ENCODE assay signal across 4 cellular contexts in the genomic region with DNA sequence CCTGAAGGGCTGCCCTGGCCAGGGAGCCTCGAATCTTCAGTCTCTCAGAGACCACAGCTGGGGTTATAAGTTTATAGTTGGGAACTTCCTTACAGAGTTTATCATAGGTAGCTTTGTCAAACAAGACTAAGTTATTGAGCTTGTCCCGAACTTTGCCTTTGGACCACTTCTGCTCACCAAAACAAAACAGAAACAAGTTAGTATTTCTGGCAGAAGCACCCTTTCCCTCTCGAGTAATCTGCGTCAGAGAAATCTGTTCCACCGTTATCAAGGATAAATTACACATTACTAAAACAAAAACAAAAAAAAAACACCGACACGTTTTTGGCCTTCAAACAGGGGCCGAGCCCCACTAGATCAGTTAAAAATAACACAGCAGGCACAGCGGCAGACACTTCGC. TPM values are rescaled to one million over a fixed set of nuclear protein-coding genes. Genes with fewer than 3 reads are reported as not detected.
A peak's percentile ranks its signal among the peaks of the same experiment; 100 is the strongest.
DNase-seq lines count a peak whose midpoint lies in the region; FAIRE-seq and TF ChIP-seq lines count a peak whose summit lies in the region.
"Not testable (repeated sequence)": the region's sequence is repeated elsewhere in the genome, so short reads cannot be mapped to it uniquely, and the experiment has no call there.

No MANE protein-coding gene starts in this region.

- FAIRE-seq in astrocyte (lab: Jason Lieb, UNC); keratinocyte (lab: Jason Lieb, UNC): not testable (repeated sequence)

- DNase-seq in astrocyte (ENCODE audit: low read depth); keratinocyte (ENCODE audit: low read depth, low spot score): not testable (repeated sequence)

- H2AFZ ChIP-seq in astrocyte (ENCODE audit: low read depth, low read length); keratinocyte (ENCODE audit: control insufficient read depth, low read length): not testable (repeated sequence)

- not testable (repeated sequence) for H3K4me1 ChIP-seq in HUES6 (ENCODE audit: control insufficient read depth, insufficient read depth, low read length)
- H3K4me1 ChIP-seq in astrocyte (ENCODE audit: insufficient read depth, low read length) (peaks cover 19% of the 10 kb centered on the region), keratinocyte (ENCODE audit: control insufficient read depth, extremely low read depth, insufficient read depth, low read length) (peaks cover 19% of the 10 kb centered on the region)

- TF ChIP-seq CTCF in astrocyte (IDR thresholded peaks at IDR 0.05; ENCODE audit: insufficient read depth, low read depth, low read length); keratinocyte (optimal IDR thresholded peaks at IDR 0.05 in 1 of 3, IDR thresholded peaks at IDR 0.05 in 1 of 3, conservative IDR thresholded peaks at IDR 0.05 in 1 of 3; ENCODE audit: extremely low read depth in 1 of 3, insufficient read depth in 2 of 3, low read length in 3 of 3): not testable (repeated sequence)

- peak overlapping the region; percentile 99 for H3K4me3 Mint-ChIP-seq in astrocyte (ENCODE audit: unreplicated experiment)
- peak overlapping the region; percentile 90 for H3K4me3 Mint-ChIP-seq in stimulated activated naive CD8-positive, alpha-beta T cell treated with anti-CD3 and anti-CD28 coated beads, Interleukin-15, Interleukin-2, amounts not matched to agents 100 ng/mL and 50 ng/mL, for 24 hours

- not testable (repeated sequence) for H3K27me3 ChIP-seq in HUES6 (ENCODE audit: control insufficient read depth, insufficient read depth, low read length); astrocyte (ENCODE audit: insufficient read depth, low read length); keratinocyte (ENCODE audit: control insufficient read depth, extremely low read depth, insufficient read depth, low read length)

- peaks cover 23% of the 10 kb centered on the region for H3K4me1 Mint-ChIP-seq in astrocyte (ENCODE audit: low read depth, unreplicated experiment)
- peaks cover 59% of the 10 kb centered on the region for H3K4me1 Mint-ChIP-seq in stimulated activated naive CD8-positive, alpha-beta T cell treated with anti-CD3 and anti-CD28 coated beads, Interleukin-15, Interleukin-2, amounts not matched to agents 100 ng/mL and 50 ng/mL, for 24 hours (ENCODE audit: low read depth)

- peaks cover 14% of the 10 kb centered on the region for H3K36me3 Mint-ChIP-seq in astrocyte (ENCODE audit: low read depth, unreplicated experiment)
- H3K36me3 Mint-ChIP-seq in stimulated activated naive CD8-positive, alpha-beta T cell treated with anti-CD3 and anti-CD28 coated beads, Interleukin-15, Interleukin-2, amounts not matched to agents 100 ng/mL and 50 ng/mL, for 24 hours (ENCODE audit: low read depth), result peaks cover 76% of the 10 kb centered on the region

- H3K9me3 ChIP-seq in HUES6 (ENCODE audit: control insufficient read depth, insufficient read depth, low read depth, low read length); astrocyte (ENCODE audit: insufficient read depth, low read depth, low read length); keratinocyte (ENCODE audit: control insufficient read depth, low read depth, low read length): not testable (repeated sequence)

- peaks cover 72% of the 10 kb centered on the region for H4K20me1 ChIP-seq in astrocyte (ENCODE audit: insufficient read depth, low read length)
- H4K20me1 ChIP-seq in keratinocyte (ENCODE audit: control insufficient read depth, extremely low read depth, insufficient read depth, low read length), result not testable (repeated sequence)

- H3K4me2 ChIP-seq in astrocyte (ENCODE audit: low read length) (peak overlapping the region; percentile 86), keratinocyte (ENCODE audit: control insufficient read depth, extremely low read depth, insufficient read depth, low read depth, low read length) (peak overlapping the region; percentile 82)

- H3K9me1 ChIP-seq in keratinocyte (ENCODE audit: control insufficient read depth, extremely low read depth, insufficient read depth, low read length), result not testable (repeated sequence)

- dilution Hi-C loops in keratinocyte (cut with MboI; ENCODE audit: extremely low pct_ligation_motif_present, low sequenced_read_pairs), result not testable (repeated sequence)

- H3K27me3 Mint-ChIP-seq in astrocyte (ENCODE audit: low read depth, unreplicated experiment); stimulated activated naive CD8-positive, alpha-beta T cell treated with anti-CD3 and anti-CD28 coated beads, Interleukin-15, Interleukin-2, amounts not matched to agents 100 ng/mL and 50 ng/mL, for 24 hours: not testable (repeated sequence)

- H3K27ac Mint-ChIP-seq in astrocyte (ENCODE audit: unreplicated experiment), result peak overlapping the region; percentile 86
- H3K27ac Mint-ChIP-seq in stimulated activated naive CD8-positive, alpha-beta T cell treated with anti-CD3 and anti-CD28 coated beads, Interleukin-15, Interleukin-2, amounts not matched to agents 100 ng/mL and 50 ng/mL, for 24 hours, result peak overlapping the region; percentile 99

- not testable (repeated sequence) for H3K9me3 Mint-ChIP-seq in astrocyte (ENCODE audit: unreplicated experiment); stimulated activated naive CD8-positive, alpha-beta T cell treated with anti-CD3 and anti-CD28 coated beads, Interleukin-15, Interleukin-2, amounts not matched to agents 100 ng/mL and 50 ng/mL, for 24 hours

- peaks cover 68% of the 10 kb centered on the region for H3K36me3 ChIP-seq in HUES6 (ENCODE audit: control insufficient read depth, insufficient read depth, low read length)
- peaks cover 38% of the 10 kb centered on the region for H3K36me3 ChIP-seq in astrocyte (ENCODE audit: insufficient read depth, low read length)
- peaks cover 18 to 32% of the 10 kb centered on the region in 2 experiments for H3K36me3 ChIP-seq in keratinocyte (ENCODE audit: control insufficient read depth in 2 of 2, extremely low read depth in 1 of 2, insufficient read depth in 2 of 2, low read length in 2 of 2)

- peaks cover 74% of the 10 kb centered on the region for H3K79me2 ChIP-seq in astrocyte (ENCODE audit: insufficient read depth, low read length)
- peaks cover 53% of the 10 kb centered on the region for H3K79me2 ChIP-seq in keratinocyte (ENCODE audit: control insufficient read depth, insufficient read depth, low read length)

- peak overlapping the region; percentile 98 for H3K4me3 ChIP-seq in HUES6 (ENCODE audit: low read depth, low read length)
- H3K4me3 ChIP-seq in astrocyte (ENCODE audit: insufficient read depth, low read depth, low read length), result peak overlapping the region; percentile 90
- H3K4me3 ChIP-seq in keratinocyte (ENCODE audit: control insufficient read depth in 2 of 3, extremely low read depth in 1 of 3, insufficient read depth in 2 of 3, low read depth in 1 of 3, low read length in 3 of 3), result peak overlapping the region; percentile 83 to 99 (median 99)

- H3K9ac ChIP-seq in HUES6 (ENCODE audit: low read length) (peak overlapping the region; percentile 95), astrocyte (ENCODE audit: low read length) (peak overlapping the region; percentile 95), keratinocyte (ENCODE audit: control insufficient read depth, extremely low read depth, insufficient read depth, low read length) (peak overlapping the region; percentile 98)

- H3K27ac ChIP-seq in HUES6 (ENCODE audit: low read depth, low read length) (peak overlapping the region; percentile 71), astrocyte (ENCODE audit: low read depth, low read length) (peak overlapping the region; percentile 73), keratinocyte (ENCODE audit: control insufficient read depth, insufficient read depth, low read length) (peak overlapping the region; percentile 94)

RNA-seq across cellular contexts. Expression of a gene that starts 0.8 kb away (rescaled TPM):
- total RNA-seq in astrocyte, result 643 and 750 TPM in 2 replicates
- polyA plus RNA-seq in keratinocyte, result 650 to 2,463 TPM (median 978 TPM) in 3 replicates
- 1,677 TPM for polyA plus RNA-seq in keratinocyte (2011; ENCODE audit: low read depth)
- 2,647 and 3,511 TPM in 2 replicates for polyA plus RNA-seq in keratinocyte (2011; cell fraction: cytosol; rRNA removed)
- polyA plus RNA-seq in keratinocyte (2011; cell fraction: nucleus; rRNA removed), result 639 and 1,109 TPM in 2 replicates
- polyA plus RNA-seq in keratinocyte (2012; ENCODE audit: low replicate concordance), result 932 and 1,579 TPM in 2 replicates
- 21.1 to 230 TPM (median 131 TPM) in 3 replicates for polyA minus RNA-seq in keratinocyte
- polyA minus RNA-seq in keratinocyte (2011; cell fraction: cytosol; rRNA and poly(A)+ RNA removed), result 460 TPM
- polyA minus RNA-seq in keratinocyte (2011; cell fraction: nucleus; rRNA and poly(A)+ RNA removed), result 30.3 and 51.6 TPM in 2 replicates

RNA-seq across cellular contexts. Expression of a gene that starts 1.2 kb away (rescaled TPM):
- total RNA-seq in astrocyte, result 88.3 and 88.6 TPM in 2 replicates
- polyA plus RNA-seq in keratinocyte, result 113 to 121 TPM (median 119 TPM) in 3 replicates
- polyA plus RNA-seq in keratinocyte (2011; ENCODE audit: low read depth), result 39.0 TPM
- 94.7 and 148 TPM in 2 replicates for polyA plus RNA-seq in keratinocyte (2011; cell fraction: cytosol; rRNA removed)
- 102 and 109 TPM in 2 replicates for polyA plus RNA-seq in keratinocyte (2011; cell fraction: nucleus; rRNA removed)
- 77.7 and 104 TPM in 2 replicates for polyA plus RNA-seq in keratinocyte (2012; ENCODE audit: low replicate concordance)
- polyA minus RNA-seq in keratinocyte, result 61.2 to 78.1 TPM (median 68.5 TPM) in 3 replicates
- polyA minus RNA-seq in keratinocyte (2011; cell fraction: cytosol; rRNA and poly(A)+ RNA removed), result 26.9 TPM
- polyA minus RNA-seq in keratinocyte (2011; cell fraction: nucleus; rRNA and poly(A)+ RNA removed), result 25.5 and 29.6 TPM in 2 replicates

RNA-seq across cellular contexts. Expression of a gene that starts 13.3 kb away (rescaled TPM):
- total RNA-seq in astrocyte, result 8.7 and 11.7 TPM in 2 replicates
- 17.0 to 25.0 TPM (median 20.2 TPM) in 3 replicates for polyA plus RNA-seq in keratinocyte
- polyA plus RNA-seq in keratinocyte (2011; ENCODE audit: low read depth), result 5.4 TPM
- 9.3 and 11.7 TPM in 2 replicates for polyA plus RNA-seq in keratinocyte (2011; cell fraction: cytosol; rRNA removed)
- 38.3 and 38.4 TPM in 2 replicates for polyA plus RNA-seq in keratinocyte (2011; cell fraction: nucleus; rRNA removed)
- 10.2 and 14.9 TPM in 2 replicates for polyA plus RNA-seq in keratinocyte (2012; ENCODE audit: low replicate concordance)
- polyA minus RNA-seq in keratinocyte, result 29.9 to 39.6 TPM (median 30.5 TPM) in 3 replicates
- polyA minus RNA-seq in keratinocyte (2011; cell fraction: cytosol; rRNA and poly(A)+ RNA removed), result 11.5 TPM
- polyA minus RNA-seq in keratinocyte (2011; cell fraction: nucleus; rRNA and poly(A)+ RNA removed), result 11.9 and 14.5 TPM in 2 replicates

RNA-seq across cellular contexts. Expression of a gene that starts 19.4 kb away (rescaled TPM):
- 15.6 and 25.4 TPM in 2 replicates for total RNA-seq in astrocyte
- 11.9 to 22.6 TPM (median 14.9 TPM) in 3 replicates for polyA plus RNA-seq in keratinocyte
- 18.2 TPM for polyA plus RNA-seq in keratinocyte (2011; ENCODE audit: low read depth)
- polyA plus RNA-seq in keratinocyte (2011; cell fraction: cytosol; rRNA removed), result 2.7 and 3.6 TPM in 2 replicates
- 60.5 and 67.0 TPM in 2 replicates for polyA plus RNA-seq in keratinocyte (2011; cell fraction: nucleus; rRNA removed)
- polyA plus RNA-seq in keratinocyte (2012; ENCODE audit: low replicate concordance), result 7.9 and 17.4 TPM in 2 replicates
- 4.3 to 27.3 TPM (median 16.1 TPM) in 3 replicates for polyA minus RNA-seq in keratinocyte
- 2.7 TPM for polyA minus RNA-seq in keratinocyte (2011; cell fraction: cytosol; rRNA and poly(A)+ RNA removed)
- polyA minus RNA-seq in keratinocyte (2011; cell fraction: nucleus; rRNA and poly(A)+ RNA removed), result 23.1 and 42.0 TPM in 2 replicates

RNA-seq across cellular contexts. Expression of a gene that starts 39.6 kb away (rescaled TPM):
- total RNA-seq in astrocyte, result 282 and 293 TPM in 2 replicates
- 103 to 170 TPM (median 119 TPM) in 3 replicates for polyA plus RNA-seq in keratinocyte
- polyA plus RNA-seq in keratinocyte (2011; ENCODE audit: low read depth), result 85.0 TPM
- 39.4 and 45.4 TPM in 2 replicates for polyA plus RNA-seq in keratinocyte (2011; cell fraction: cytosol; rRNA removed)
- polyA plus RNA-seq in keratinocyte (2011; cell fraction: nucleus; rRNA removed), result 273 and 306 TPM in 2 replicates
- 50.1 and 123 TPM in 2 replicates for polyA plus RNA-seq in keratinocyte (2012; ENCODE audit: low replicate concordance)
- 192 to 294 TPM (median 194 TPM) in 3 replicates for polyA minus RNA-seq in keratinocyte
- polyA minus RNA-seq in keratinocyte (2011; cell fraction: cytosol; rRNA and poly(A)+ RNA removed), result 56.6 TPM
- 119 and 178 TPM in 2 replicates for polyA minus RNA-seq in keratinocyte (2011; cell fraction: nucleus; rRNA and poly(A)+ RNA removed)
